Comparison of ENCODE assay signal across 24 cellular contexts in the genomic region with DNA sequence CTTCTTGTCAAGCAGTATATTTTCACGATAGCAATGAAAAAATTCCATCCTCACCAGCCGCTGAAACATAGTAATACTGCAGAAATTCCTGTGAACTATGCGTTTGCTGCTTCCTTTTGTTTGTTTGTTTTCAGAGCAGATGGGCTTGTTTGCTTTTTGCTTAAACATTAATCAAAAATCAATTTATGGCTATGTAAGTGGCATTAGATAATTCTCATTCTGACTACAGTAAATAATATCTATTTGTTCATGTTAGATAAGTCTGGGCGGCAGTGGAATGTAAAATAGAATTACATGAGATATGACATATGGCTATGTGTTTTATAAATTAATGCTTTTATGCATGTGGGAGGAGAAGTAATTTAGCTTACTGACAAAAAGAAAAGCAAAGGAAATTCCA.
DNase-seq lines count a peak whose midpoint lies in the region; ATAC-seq and TF ChIP-seq lines count a peak whose summit lies in the region.
"Had no signal": no experiment of that assay in that cellular context is flagged by ENCODE, and none has a peak within 500 bp of the region (broad histone marks: within the 10 kb centered on the region; RNA-seq: fewer than 3 reads in every experiment).

No MANE protein-coding gene starts in this region.

- H3K4me3 ChIP-seq in BLaER1 treated with 17β-estradiol and CSF1 and Interleukin-3, amounts not matched to agents 10 nM and 100 nM = no peak overlapping the region
- H3K4me3 ChIP-seq in fibroblast of villous mesenchyme (ENCODE audit: low read depth, low read length) = no peak overlapping the region
- H3K4me3 ChIP-seq in neutrophil (ENCODE audit: low read depth in 1 of 2, low read length in 1 of 2) = no peak overlapping the region
- no peak overlapping the region for H3K4me3 ChIP-seq in uterus
- H3K4me3 ChIP-seq: coronary artery, esophagus squamous epithelium, gastrocnemius medialis, lung, smooth muscle cell had no signal

- peaks cover 36 to 98% (median 89%) of the 10 kb centered on the region in 11 experiments; a peak in 21 of 22 replicates for H4K20me1 ChIP-seq in BLaER1 treated with 17β-estradiol and CSF1 and Interleukin-3, amounts not matched to agents 10 nM and 100 nM

- intact Hi-C loops in uterus (cut with DNase I; ENCODE audit: low total_unique reads) = no loop called here

- TF ChIP-seq CTCF in fibroblast of villous mesenchyme (IDR thresholded peaks at IDR 0.05; ENCODE audit: insufficient read depth, low read depth, low read length) (no peak), neutrophil (IDR thresholded peaks at IDR 0.05) (no peak), uterus (IDR thresholded peaks at IDR 0.05) (no peak)

- H3K4me2 ChIP-seq in BLaER1 treated with 17β-estradiol and CSF1 and Interleukin-3, amounts not matched to agents 10 nM and 100 nM = peak overlapping the region; percentile 5 to 70 (median 53); a peak in 17 of 22 replicates
- H3K4me2 ChIP-seq: smooth muscle cell had no signal

- DNase-seq in HuH-7 (ENCODE audit: low spot score) = peak; percentile 29
- peak; percentile 10 for DNase-seq in fibroblast of villous mesenchyme (ENCODE audit: low read depth)
- no peak for DNase-seq in inferior parietal cortex (ENCODE audit: extremely low spot score)
- no peak for DNase-seq in uterus
- DNase-seq: activated CD4-positive, alpha-beta T cell treated with anti-CD3 and anti-CD28 coated beads, Interleukin-2, amount 10 ng/mL, durations not matched to agents 24 days and 14 days; activated naive CD4-positive, alpha-beta T cell treated with anti-CD3 and anti-CD28 coated beads for 36 hours; activated T-cell treated with anti-CD3 and anti-CD28 coated beads, Interleukin-2, amount 50 U/mL, for 48 hours; amygdala; effector memory CD8-positive, alpha-beta T cell; esophagus squamous epithelium; gastrocnemius medialis; hypothalamus; Karpas-422; NCI-H1694; NCI-H748 treated with DMSO at 0.1 percent for 48 hours; RPMI8226 had no signal

- H3K9ac ChIP-seq in BLaER1 treated with 17β-estradiol and CSF1 and Interleukin-3, amounts not matched to agents 10 nM and 100 nM = no peak overlapping the region

- no peak for ATAC-seq in HG03159 (IDR thresholded peaks at IDR 0.05; ENCODE audit: unreplicated experiment)
- ATAC-seq: effector memory CD8-positive, alpha-beta T cell; gastrocnemius medialis; HCT116; stimulated activated effector memory CD8-positive, alpha-beta T cell treated with anti-CD3 and anti-CD28 coated beads, Interleukin-12 subunit alpha, Interleukin-12 subunit beta, amount 100 ng/mL, for 72 hours had no signal

- H3K27me3 ChIP-seq in BLaER1 treated with 17β-estradiol and CSF1 and Interleukin-3, amounts not matched to agents 10 nM and 100 nM = no peaks in the 10 kb centered on the region
- no peaks in the 10 kb centered on the region for H3K27me3 ChIP-seq in neutrophil
- H3K27me3 ChIP-seq in uterus = no peaks in the 10 kb centered on the region
- H3K27me3 ChIP-seq: esophagus squamous epithelium, gastrocnemius medialis had no signal

- TF ChIP-seq POLR2A in uterus (IDR thresholded peaks at IDR 0.05) = no peak

- peaks cover 21 to 68% (median 52%) of the 10 kb centered on the region in 10 experiments for H3K4me1 ChIP-seq in BLaER1 treated with 17β-estradiol and CSF1 and Interleukin-3, amounts not matched to agents 10 nM and 100 nM
- H3K4me1 ChIP-seq in neutrophil (ENCODE audit: control insufficient read depth in 1 of 2, insufficient read depth in 1 of 2, low read depth in 1 of 2, low read length in 1 of 2) (peaks cover 48 to 54% of the 10 kb centered on the region in 2 experiments), uterus (peaks cover 3% of the 10 kb centered on the region in 2 donors)

- H3K36me3 ChIP-seq in BLaER1 treated with 17β-estradiol and CSF1 and Interleukin-3, amounts not matched to agents 10 nM and 100 nM = peaks cover 0 to 47% (median 19%) of the 10 kb centered on the region in 11 experiments; a peak in 15 of 22 replicates
- no peaks in the 10 kb centered on the region for H3K36me3 ChIP-seq in neutrophil
- no peaks in the 10 kb centered on the region for H3K36me3 ChIP-seq in uterus
- H3K36me3 ChIP-seq: esophagus squamous epithelium, gastrocnemius medialis had no signal

- peaks cover 0 to 4% (median 0%) of the 10 kb centered on the region in 11 experiments; a peak in 2 of 22 replicates for H3K9me3 ChIP-seq in BLaER1 treated with 17β-estradiol and CSF1 and Interleukin-3, amounts not matched to agents 10 nM and 100 nM (replicated peaks in 1 of 11)
- no peaks in the 10 kb centered on the region for H3K9me3 ChIP-seq in neutrophil
- no peaks in the 10 kb centered on the region for H3K9me3 ChIP-seq in uterus
- H3K9me3 ChIP-seq: esophagus squamous epithelium, gastrocnemius medialis had no signal

- H3K27ac ChIP-seq in BLaER1 treated with 17β-estradiol and CSF1 and Interleukin-3, amounts not matched to agents 10 nM and 100 nM = peak overlapping the region in 1 of 11 experiments; percentile 11; a peak in 3 of 22 replicates
- H3K27ac ChIP-seq in neutrophil (peak overlapping the region; percentile 82), uterus (no peak overlapping the region)
- H3K27ac ChIP-seq: coronary artery, esophagus squamous epithelium, gastrocnemius medialis had no signal

Comparison
In these comparisons a context has a peak if more than half of its experiments do, and no peak if none do; other contexts are left out.
1. DNase-seq: peak in HuH-7 (single experiment) and fibroblast of villous mesenchyme (single experiment); none in inferior parietal cortex (single experiment) and uterus (0 of 2).